ENCODE assay signal across 16 cellular contexts in genomic region chr15:66863382-66864085, GRCh38.
DNase-seq lines count a peak whose midpoint lies in the region; ATAC-seq and TF ChIP-seq lines count a peak whose summit lies in the region.
"Had no signal": no experiment of that assay in that cellular context is flagged by ENCODE, and none has a peak within 500 bp of the region (broad histone marks: within the 10 kb centered on the region; RNA-seq: fewer than 3 reads in every experiment).

No MANE protein-coding gene starts in this region.

- H3K79me2 ChIP-seq in fibroblast of lung (ENCODE audit: control insufficient read depth, insufficient read depth, low read length) = no peaks in the 10 kb centered on the region

- no peaks in the 10 kb centered on the region for H3K9me3 ChIP-seq in fibroblast of lung (ENCODE audit: control insufficient read depth, insufficient read depth, low read depth, low read length)
- no peaks in the 10 kb centered on the region for H3K9me3 ChIP-seq in testis
- H3K9me3 ChIP-seq in SJCRH30 (replicated peaks) = no peaks in the 10 kb centered on the region
- H3K9me3 ChIP-seq: HAP-1, Peyer's patch had no signal

- no peak overlapping the region for H3K9ac ChIP-seq in fibroblast of lung (ENCODE audit: insufficient read depth, low read length)

- H3K36me3 Mint-ChIP-seq in activated B cell treated with CpG ODN at 0.5 μM for 24 hours (ENCODE audit: low read depth) = no peaks in the 10 kb centered on the region
- H3K36me3 Mint-ChIP-seq in natural killer cell treated with Interleukin-12 subunit alpha and Interleukin-12 subunit beta and Interleukin-15 and Interleukin-18, amount 100 ng/mL, for 72 hours = no peaks in the 10 kb centered on the region
- H3K36me3 Mint-ChIP-seq: CD4-positive, CD25-positive, alpha-beta regulatory T cell had no signal

- TF ChIP-seq CTCF in activated B cell treated with CpG ODN at 0.5 μM for 24 hours (IDR thresholded peaks at IDR 0.05) (no peak), fibroblast of lung (conservative IDR thresholded peaks at IDR 0.05 in 1 of 2, IDR thresholded peaks at IDR 0.05 in 1 of 2; ENCODE audit: low read depth in 1 of 2, low read length in 2 of 2) (no peak), testis (IDR thresholded peaks at IDR 0.05) (no peak)

- CTCF ChIA-PET in activated B cell treated with CpG ODN at 0.5 μM for 24 hours (lab: Charles Lee) = interaction anchor here (0.6 to 2.6 kb wide), 6 partner anchors 12 to 245 kb away, joined by 3 to 12 read pairs (median 4); no protein-coding TSS in a partner anchor

- no peaks in the 10 kb centered on the region for H3K9me3 Mint-ChIP-seq in activated B cell treated with CpG ODN at 0.5 μM for 24 hours
- H3K9me3 Mint-ChIP-seq in natural killer cell treated with Interleukin-12 subunit alpha and Interleukin-12 subunit beta and Interleukin-15 and Interleukin-18, amount 100 ng/mL, for 72 hours = no peaks in the 10 kb centered on the region
- H3K9me3 Mint-ChIP-seq: CD4-positive, CD25-positive, alpha-beta regulatory T cell; nephron; stimulated activated effector memory CD8-positive, alpha-beta T cell treated with anti-CD3 and anti-CD28 coated beads, Interleukin-12 subunit alpha, Interleukin-12 subunit beta, amount 100 ng/mL, for 72 hours had no signal

- no peaks in the 10 kb centered on the region for H3K27me3 Mint-ChIP-seq in activated B cell treated with CpG ODN at 0.5 μM for 24 hours
- H3K27me3 Mint-ChIP-seq in natural killer cell treated with Interleukin-12 subunit alpha and Interleukin-12 subunit beta and Interleukin-15 and Interleukin-18, amount 100 ng/mL, for 72 hours = peaks cover 21 to 26% of the 10 kb centered on the region in 2 donors

- H3K27ac Mint-ChIP-seq in activated B cell treated with CpG ODN at 0.5 μM for 24 hours = peak overlapping the region; percentile 55
- no peak overlapping the region for H3K27ac Mint-ChIP-seq in natural killer cell treated with Interleukin-12 subunit alpha and Interleukin-12 subunit beta and Interleukin-15 and Interleukin-18, amount 100 ng/mL, for 72 hours
- H3K27ac Mint-ChIP-seq: CD4-positive, CD25-positive, alpha-beta regulatory T cell; nephron; stimulated activated effector memory CD8-positive, alpha-beta T cell treated with anti-CD3 and anti-CD28 coated beads, Interleukin-12 subunit alpha, Interleukin-12 subunit beta, amount 100 ng/mL, for 72 hours had no signal

- POLR2A ChIA-PET in activated B cell treated with CpG ODN at 0.5 μM for 24 hours (lab: Charles Lee) = no interaction called here

- H3K4me3 Mint-ChIP-seq in activated B cell treated with CpG ODN at 0.5 μM for 24 hours = no peak overlapping the region
- H3K4me3 Mint-ChIP-seq in natural killer cell treated with Interleukin-12 subunit alpha and Interleukin-12 subunit beta and Interleukin-15 and Interleukin-18, amount 100 ng/mL, for 72 hours = no peak overlapping the region
- H3K4me3 Mint-ChIP-seq: nephron; stimulated activated effector memory CD8-positive, alpha-beta T cell treated with anti-CD3 and anti-CD28 coated beads, Interleukin-12 subunit alpha, Interleukin-12 subunit beta, amount 100 ng/mL, for 72 hours had no signal

- H3K27ac ChIP-seq in fibroblast of lung (ENCODE audit: insufficient read depth, low read length) = peak overlapping the region; percentile 6
- no peak overlapping the region for H3K27ac ChIP-seq in testis
- no peak overlapping the region for H3K27ac ChIP-seq in SJCRH30
- H3K27ac ChIP-seq: Peyer's patch, VCaP had no signal

- H3K36me3 ChIP-seq in fibroblast of lung (ENCODE audit: control insufficient read depth, insufficient read depth, low read length) (no peaks in the 10 kb centered on the region), testis (ENCODE audit: low read depth, missing control alignments) (no peaks in the 10 kb centered on the region), SJCRH30 (no peaks in the 10 kb centered on the region)
- H3K36me3 ChIP-seq: HAP-1, Peyer's patch had no signal

- H3K4me2 ChIP-seq in fibroblast of lung (ENCODE audit: extremely low read depth, insufficient read depth, low read length) = no peak overlapping the region

- peaks cover 57% of the 10 kb centered on the region for H3K4me1 Mint-ChIP-seq in activated B cell treated with CpG ODN at 0.5 μM for 24 hours
- peaks cover 0 to 4% of the 10 kb centered on the region in 2 donors for H3K4me1 Mint-ChIP-seq in natural killer cell treated with Interleukin-12 subunit alpha and Interleukin-12 subunit beta and Interleukin-15 and Interleukin-18, amount 100 ng/mL, for 72 hours (ENCODE audit: low read depth in 2 of 2)

- no peak for TF ChIP-seq POLR2A in testis (IDR thresholded peaks at IDR 0.05)

- DNase-seq in activated CD8-positive, alpha-beta memory T cell treated with anti-CD3 and anti-CD28 coated beads for 24 hours = peak; percentile 50
- DNase-seq in activated CD8-positive, alpha-beta memory T cell treated with anti-CD3 and anti-CD28 coated beads, Interleukin-2, amount 50 U/mL, for 4 hours = no peak
- DNase-seq in activated B cell treated with CpG ODN at 0.5 μM for 24 hours = no peak
- DNase-seq in fibroblast of lung (ENCODE audit: low read depth in 2 of 2) = no peak
- DNase-seq in testis = peak; percentile 6
- no peak for DNase-seq in SJCRH30
- no peak for DNase-seq in NOMO-1 (lab: John Stamatoyannopoulos, UW; ENCODE audit: unreplicated experiment in 2 of 2)
- DNase-seq in natural killer cell treated with Interleukin-12 subunit alpha and Interleukin-12 subunit beta and Interleukin-15 and Interleukin-18, amount 100 ng/mL, for 72 hours (ENCODE audit: low spot score) = no peak
- DNase-seq: DMS79 treated with DMSO at 0.1 percent for 48 hours had no signal

- no peak overlapping the region for H3K4me3 ChIP-seq in fibroblast of lung (replicated peaks in 1 of 4; ENCODE audit: control extremely low read depth in 1 of 4, insufficient read depth in 1 of 4, low read depth in 3 of 4, low read length in 4 of 4)
- H3K4me3 ChIP-seq in testis = no peak overlapping the region
- no peak overlapping the region for H3K4me3 ChIP-seq in SJCRH30
- H3K4me3 ChIP-seq: HAP-1, lung, Peyer's patch had no signal

- H2AFZ ChIP-seq in fibroblast of lung (ENCODE audit: low read length) = no peak overlapping the region

- H3K27me3 ChIP-seq in fibroblast of lung (ENCODE audit: control insufficient read depth, insufficient read depth, low read length) (no peaks in the 10 kb centered on the region), testis (no peaks in the 10 kb centered on the region), SJCRH30 (no peaks in the 10 kb centered on the region)
- H3K27me3 ChIP-seq: Peyer's patch had no signal

- no peak for ATAC-seq in activated B cell treated with CpG ODN at 0.5 μM for 24 hours (ENCODE audit: low read depth)
- ATAC-seq in natural killer cell treated with Interleukin-12 subunit alpha and Interleukin-12 subunit beta and Interleukin-15 and Interleukin-18, amount 100 ng/mL, for 72 hours = no peak

- H3K4me1 ChIP-seq in fibroblast of lung (ENCODE audit: control insufficient read depth, extremely low read depth, insufficient read depth, low read length) = peaks cover 17% of the 10 kb centered on the region
- no peaks in the 10 kb centered on the region for H3K4me1 ChIP-seq in testis
- no peaks in the 10 kb centered on the region for H3K4me1 ChIP-seq in SJCRH30
- H3K4me1 ChIP-seq: HAP-1 had no signal

- H4K20me1 ChIP-seq in fibroblast of lung (ENCODE audit: control insufficient read depth, extremely low read depth, insufficient read depth, low read length) = no peaks in the 10 kb centered on the region

- intact Hi-C loops in activated B cell treated with CpG ODN at 0.5 μM for 24 hours (cut with micrococcal nuclease) = loop anchor here (2.0 to 10.0 kb wide), 4 partner anchors 39 to 439 kb away; no protein-coding TSS in a partner anchor
- intact Hi-C loops in testis (cut with DNase I; ENCODE audit: low total_unique reads) = no loop called here

- 86 to 90% methylated on average over 2 of the region's 2 CpGs for WGBS in testis, 2 donors

Comparison
In these comparisons a context has a peak if more than half of its experiments do, and no peak if none do; other contexts are left out.
1. DNase-seq: peak in activated CD8-positive, alpha-beta memory T cell treated with anti-CD3 and anti-CD28 coated beads for 24 hours (single experiment) and testis (single experiment); none in activated CD8-positive, alpha-beta memory T cell treated with anti-CD3 and anti-CD28 coated beads, Interleukin-2, amount 50 U/mL, for 4 hours (single experiment), activated B cell treated with CpG ODN at 0.5 μM for 24 hours (single experiment), fibroblast of lung (0 of 2), SJCRH30 (0 of 2), NOMO-1 (0 of 2) and natural killer cell treated with Interleukin-12 subunit alpha and Interleukin-12 subunit beta and Interleukin-15 and Interleukin-18, amount 100 ng/mL, for 72 hours (single experiment).